In genomic region chr3:106824856-106825255, GRCh38 we compare ENCODE assay signal across 7 cellular contexts.
DNase-seq lines count a peak whose midpoint lies in the region; ATAC-seq and TF ChIP-seq lines count a peak whose summit lies in the region.

No MANE protein-coding gene starts in this region.

- H3K4me3 ChIP-seq in fibroblast of pulmonary artery (replicated peaks; ENCODE audit: low read depth, low read length) (no peak overlapping the region), MM.1S (ENCODE audit: low read length) (no peak overlapping the region)

- no peaks in the 10 kb centered on the region for H3K9me3 Mint-ChIP-seq in stimulated activated memory B cell treated with anti-CD40 and anti-IgM and Interleukin-4, amounts not matched to agents 10 μg/mL and 1 μg/mL and 100 μg/mL, for 72 hours

- no peaks in the 10 kb centered on the region for H3F3A ChIP-seq in MM.1S (ENCODE audit: insufficient read depth, low read length)

- no peaks in the 10 kb centered on the region for H3K79me2 ChIP-seq in MM.1S (ENCODE audit: low read length)

- H3K4me2 ChIP-seq in MM.1S (ENCODE audit: low read depth, low read length): no peak overlapping the region

- no peaks in the 10 kb centered on the region for H3K4me1 ChIP-seq in MM.1S (ENCODE audit: low read length)

- no peak overlapping the region for H3K27ac ChIP-seq in MM.1S (ENCODE audit: low read length)

- no peak overlapping the region for H2AFZ ChIP-seq in MM.1S (ENCODE audit: low read length)

- H3K4me1 Mint-ChIP-seq in stimulated activated memory B cell treated with anti-CD40 and anti-IgM and Interleukin-4, amounts not matched to agents 10 μg/mL and 1 μg/mL and 100 μg/mL, for 72 hours: no peaks in the 10 kb centered on the region

- peaks cover 6% of the 10 kb centered on the region for H3K27me3 Mint-ChIP-seq in stimulated activated memory B cell treated with anti-CD40 and anti-IgM and Interleukin-4, amounts not matched to agents 10 μg/mL and 1 μg/mL and 100 μg/mL, for 72 hours

- peak; percentile 69 for ATAC-seq in GM21367 (IDR thresholded peaks at IDR 0.05; ENCODE audit: unreplicated experiment)
- peak; percentile 37 for ATAC-seq in stimulated activated memory B cell treated with anti-CD40 and anti-IgM and Interleukin-4, amounts not matched to agents 10 μg/mL and 1 μg/mL and 100 μg/mL, for 72 hours
- ATAC-seq in HG02973 (IDR thresholded peaks at IDR 0.05; ENCODE audit: unreplicated experiment): no peak

- H3K27ac Mint-ChIP-seq in stimulated activated memory B cell treated with anti-CD40 and anti-IgM and Interleukin-4, amounts not matched to agents 10 μg/mL and 1 μg/mL and 100 μg/mL, for 72 hours: no peak overlapping the region

- H3K36me3 ChIP-seq in MM.1S (replicated peaks; ENCODE audit: insufficient read depth, low read length): no peaks in the 10 kb centered on the region

- H3K9me3 ChIP-seq in MM.1S (replicated peaks; ENCODE audit: insufficient read depth, low read length): no peaks in the 10 kb centered on the region

- DNase-seq in NCI-H460 (ENCODE audit: extremely low read depth, low read depth) (peak; percentile 5), fibroblast of pulmonary artery (ENCODE audit: low read depth) (peak; percentile 54), DMS79 (lab: John Stamatoyannopoulos, UW) (no peak), MM.1S (no peak)

- no peaks in the 10 kb centered on the region for H3K36me3 Mint-ChIP-seq in stimulated activated memory B cell treated with anti-CD40 and anti-IgM and Interleukin-4, amounts not matched to agents 10 μg/mL and 1 μg/mL and 100 μg/mL, for 72 hours

- no peak overlapping the region for H3K9ac ChIP-seq in MM.1S (ENCODE audit: low read length)

- no peaks in the 10 kb centered on the region for H3K9me2 ChIP-seq in MM.1S (replicated peaks; ENCODE audit: insufficient read depth, low read length)

- no peaks in the 10 kb centered on the region for H3K27me3 ChIP-seq in MM.1S (replicated peaks; ENCODE audit: insufficient read depth, low read length)

- TF ChIP-seq CTCF in fibroblast of pulmonary artery (IDR thresholded peaks at IDR 0.05; ENCODE audit: low read length, missing control alignments) (peak; percentile 40), MM.1S (IDR thresholded peaks at IDR 0.05; ENCODE audit: low read length) (no peak)

- no peaks in the 10 kb centered on the region for H4K20me1 ChIP-seq in MM.1S (ENCODE audit: insufficient read depth, low read length)

- no peak overlapping the region for H3K4me3 Mint-ChIP-seq in stimulated activated memory B cell treated with anti-CD40 and anti-IgM and Interleukin-4, amounts not matched to agents 10 μg/mL and 1 μg/mL and 100 μg/mL, for 72 hours

Comparison
In these comparisons a context has a peak if more than half of its experiments do, and no peak if none do; other contexts are left out.
1. DNase-seq: peak in NCI-H460 (single experiment) and fibroblast of pulmonary artery (single experiment); none in DMS79 (single experiment) and MM.1S (single experiment).